ENCODE assay signal across 12 cellular contexts in the genomic region with DNA sequence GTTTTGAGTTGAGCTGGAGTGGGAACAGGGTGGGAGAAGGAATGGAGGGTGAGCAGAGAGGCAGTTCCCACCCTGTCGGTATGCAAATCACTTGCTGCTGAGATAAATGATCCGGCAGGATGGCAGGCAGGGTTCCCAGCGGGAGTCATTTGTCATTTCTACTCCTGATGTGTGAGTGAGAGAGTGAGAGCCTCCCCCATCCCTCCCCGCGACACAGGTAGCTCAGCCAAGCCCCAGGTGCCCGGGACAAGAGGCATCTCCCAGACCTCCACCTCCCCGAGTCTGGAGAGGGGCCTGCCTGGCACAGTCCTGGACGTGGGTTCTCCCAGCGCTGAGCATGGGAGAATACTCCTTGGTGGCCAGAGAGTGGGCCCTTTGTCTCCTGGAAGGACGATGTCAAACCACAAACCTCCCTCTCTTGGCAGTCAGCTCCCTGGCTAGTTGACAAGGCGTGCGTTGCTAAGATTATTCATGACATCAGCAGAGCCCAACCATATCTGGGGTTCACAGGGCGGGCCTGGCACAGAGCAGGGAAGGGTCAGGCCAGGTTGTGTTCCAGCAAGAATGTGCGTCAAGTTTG. TPM values are rescaled to one million over a fixed set of nuclear protein-coding genes. Genes with fewer than 3 reads are reported as not detected.
DNase-seq lines count a peak whose midpoint lies in the region; TF ChIP-seq lines count a peak whose summit lies in the region.
"Had no signal": no experiment of that assay in that cellular context is flagged by ENCODE, and none has a peak within 500 bp of the region (broad histone marks: within the 10 kb centered on the region; RNA-seq: fewer than 3 reads in every experiment).

No MANE protein-coding gene starts in this region.

- intact Hi-C loops in CD14-positive monocyte (cut with micrococcal nuclease): no loop called here

- DNase-seq in astrocyte of the hippocampus (ENCODE audit: low read depth, low spot score): peak; percentile 90
- peak; percentile 9 to 30 for DNase-seq in hippocampal formation (lab: John Stamatoyannopoulos, UW)
- DNase-seq in retinal pigment epithelial cell (ENCODE audit: low read depth): peak; percentile 17
- DNase-seq in NAMALWA (ENCODE audit: low spot score): no peak
- no peak for DNase-seq in NCI-H2081 (lab: John Stamatoyannopoulos, UW)
- DNase-seq in CD14-positive monocyte (ENCODE audit: low spot score): no peak
- DNase-seq in NCI-H774 (lab: John Stamatoyannopoulos, UW): no peak
- DNase-seq: NCI-H748 treated with DMSO at 0.1 percent for 48 hours; stimulated activated CD4-positive, alpha-beta T cell treated with anti-CD3 and anti-CD28 coated beads, Interleukin-4, amount 100 ng/mL, for 4 hours had no signal

- H3K27ac Mint-ChIP-seq in CD14-positive monocyte: no peak overlapping the region
- H3K27ac Mint-ChIP-seq: activated T-helper 17 cell treated with anti-CD3 and anti-CD28 coated beads, Interleukin-2, amount 50 U/mL, for 72 hours had no signal

- H3K4me1 ChIP-seq in HUES6 (ENCODE audit: control insufficient read depth, insufficient read depth, low read length): peaks cover 48% of the 10 kb centered on the region
- H3K4me1 ChIP-seq: uterus had no signal

- H3K4me1 Mint-ChIP-seq in CD14-positive monocyte: peaks cover 5% of the 10 kb centered on the region

- peak overlapping the region in 1 of 2 donors; percentile 83 for H3K4me3 Mint-ChIP-seq in CD14-positive monocyte
- H3K4me3 Mint-ChIP-seq: activated T-helper 17 cell treated with anti-CD3 and anti-CD28 coated beads, Interleukin-2, amount 50 U/mL, for 72 hours had no signal

- no peak for TF ChIP-seq CTCF in retinal pigment epithelial cell (conservative IDR thresholded peaks at IDR 0.05; ENCODE audit: low read depth, low read length)
- no peak for TF ChIP-seq CTCF in CD14-positive monocyte (IDR thresholded peaks at IDR 0.05)

- H3K27me3 Mint-ChIP-seq in CD14-positive monocyte (ENCODE audit: low read depth in 3 of 3): peaks cover 72 to 93% (median 76%) of the 10 kb centered on the region in 3 donors
- H3K27me3 Mint-ChIP-seq: activated T-helper 17 cell treated with anti-CD3 and anti-CD28 coated beads, Interleukin-2, amount 50 U/mL, for 72 hours had no signal

- H3K36me3 ChIP-seq in HUES6 (ENCODE audit: control insufficient read depth, insufficient read depth, low read length): no peaks in the 10 kb centered on the region
- H3K36me3 ChIP-seq: uterus had no signal

- H3K27me3 ChIP-seq in HUES6 (ENCODE audit: control insufficient read depth, insufficient read depth, low read length): 0 out of 2 replicates have a peak, but pooled peaks cover 3% of the 10 kb centered on the region
- H3K27me3 ChIP-seq: uterus had no signal

- H3K9me3 ChIP-seq in HUES6 (ENCODE audit: control insufficient read depth, insufficient read depth, low read depth, low read length): peaks cover 7% of the 10 kb centered on the region
- H3K9me3 ChIP-seq: uterus had no signal

- no peak overlapping the region for H3K27ac ChIP-seq in HUES6 (ENCODE audit: low read depth, low read length)
- H3K27ac ChIP-seq: uterus had no signal

- peak overlapping the region; percentile 6 for H3K9ac ChIP-seq in HUES6 (ENCODE audit: low read length)

- H3K4me3 ChIP-seq in HUES6 (ENCODE audit: low read depth, low read length) (peak overlapping the region; percentile 34), retinal pigment epithelial cell (ENCODE audit: low read length) (no peak overlapping the region)
- H3K4me3 ChIP-seq: uterus had no signal

- H3K9me3 Mint-ChIP-seq in CD14-positive monocyte: peaks cover 0 to 22% (median 5%) of the 10 kb centered on the region in 7 donors
- H3K9me3 Mint-ChIP-seq: activated T-helper 17 cell treated with anti-CD3 and anti-CD28 coated beads, Interleukin-2, amount 50 U/mL, for 72 hours had no signal

- H3K36me3 Mint-ChIP-seq in CD14-positive monocyte: no peaks in the 10 kb centered on the region

RNA-seq across cellular contexts. Expression of a gene that starts 33.7 kb away (rescaled TPM):
- under 1 TPM; 0.38 to 0.46 TPM for polyA plus RNA-seq in CD14-positive monocyte

Comparison
In these comparisons a context has a peak if more than half of its experiments do, and no peak if none do; other contexts are left out.
1. DNase-seq: peak in astrocyte of the hippocampus (single experiment), hippocampal formation (2 of 2) and retinal pigment epithelial cell (single experiment); none in NAMALWA (single experiment), NCI-H2081 (0 of 2), CD14-positive monocyte (single experiment) and NCI-H774 (single experiment).